Comparison of ENCODE assay signal across 30 cellular contexts in genomic region chr6:73078333-73078732, GRCh38.
"Had no signal": no experiment of that assay in that cellular context is flagged by ENCODE, and none has a peak within 500 bp of the region (broad histone marks: within the 10 kb centered on the region; RNA-seq: fewer than 3 reads in every experiment).

No MANE protein-coding gene starts in this region.

- DNase-seq: activated B cell treated with CpG ODN at 0.5 μM for 24 hours; activated CD4-positive, alpha-beta memory T cell treated with anti-CD3 and anti-CD28 coated beads for 36 hours; activated CD4-positive, alpha-beta T cell treated with anti-CD3 and anti-CD28 coated beads for 36 hours; activated CD4-positive, alpha-beta T cell treated with anti-CD3 and anti-CD28 coated beads, Interleukin-2, amount 10 ng/mL, durations not matched to agents 24 days and 14 days; activated CD4-positive, CD25-positive, alpha-beta regulatory T cell treated with anti-CD3 and anti-CD28 coated beads, Interleukin-2, amount 50 U/mL, for 72 hours; activated CD8-positive, alpha-beta memory T cell treated with anti-CD3 and anti-CD28 coated beads, Interleukin-2, amount 10 ng/mL, durations not matched to agents 7 days and 5 days; activated CD8-positive, alpha-beta memory T cell treated with anti-CD3 and anti-CD28 coated beads, Interleukin-2, amount 50 U/mL, for 4 hours; activated CD8-positive, alpha-beta T cell treated with anti-CD3 and anti-CD28 coated beads, Interleukin-2, amount 10 ng/mL, durations not matched to agents 7 days and 5 days; activated effector memory CD4-positive, alpha-beta T cell treated with anti-CD3 and anti-CD28 coated beads, Interleukin-2, amount 50 U/mL, for 16 hours; activated naive CD4-positive, alpha-beta T cell treated with anti-CD3 and anti-CD28 coated beads for 36 hours; activated naive CD8-positive, alpha-beta T cell treated with anti-CD3 and anti-CD28 coated beads for 36 hours; activated naive CD8-positive, alpha-beta T cell treated with anti-CD3 and anti-CD28 coated beads, Interleukin-2, amount 50 U/mL, for 24 hours; activated T-cell treated with anti-CD3 and anti-CD28 coated beads, Interleukin-2, amount 50 U/mL, for 1 hour; activated T-cell treated with anti-CD3 and anti-CD28 coated beads, Interleukin-2, amount 50 U/mL, for 48 hours; adrenal gland; amygdala; aorta; body of pancreas; caudate nucleus; cortex of kidney; dermis blood vessel endothelial cell; effector CD4-positive, alpha-beta T cell; effector memory CD8-positive, alpha-beta T cell; esophagus squamous epithelium; foreskin melanocyte; heart right ventricle; T-helper 17 cell; T1000; WERI-Rb-1 had no signal

- H3K36me3 ChIP-seq: adrenal gland, esophagus squamous epithelium, gastroesophageal sphincter, heart right ventricle had no signal

- H3K4me3 ChIP-seq: adrenal gland, body of pancreas, esophagus squamous epithelium, gastroesophageal sphincter, heart right ventricle had no signal

- H3K27ac ChIP-seq: adrenal gland, body of pancreas, esophagus squamous epithelium, gastroesophageal sphincter, heart right ventricle, WERI-Rb-1 had no signal

- H3K9me3 ChIP-seq: adrenal gland, body of pancreas, esophagus squamous epithelium, gastroesophageal sphincter, heart right ventricle had no signal

- H3K4me1 ChIP-seq: adrenal gland, body of pancreas, esophagus squamous epithelium, gastroesophageal sphincter, heart right ventricle had no signal

- ATAC-seq: activated CD4-positive, alpha-beta T cell treated with anti-CD3 and anti-CD28 coated beads for 36 hours; activated CD8-positive, alpha-beta memory T cell treated with anti-CD3 and anti-CD28 coated beads, Interleukin-2, amount 10 ng/mL, durations not matched to agents 7 days and 5 days; activated CD8-positive, alpha-beta T cell treated with anti-CD3 and anti-CD28 coated beads, Interleukin-2, amount 10 ng/mL, durations not matched to agents 7 days and 5 days; activated naive CD8-positive, alpha-beta T cell treated with anti-CD3 and anti-CD28 coated beads, Interleukin-2, amount 50 U/mL, for 24 hours; body of pancreas; effector memory CD8-positive, alpha-beta T cell; gastroesophageal sphincter; heart right ventricle; T-helper 17 cell had no signal

- H3K27me3 ChIP-seq: adrenal gland, body of pancreas, esophagus squamous epithelium, gastroesophageal sphincter, heart right ventricle had no signal
